1 cellular context compared by ENCODE assay signal in genomic region chr18:12766986-12767433, GRCh38.
A peak's percentile ranks its signal among the peaks of the same experiment; 100 is the strongest.
TF ChIP-seq lines count a peak whose summit lies in the region.

No MANE protein-coding gene starts in this region.

TF ChIP-seq in HepG2, 621 proteins besides CTCF, POLR2A, EP300 and RAD21 (continued from another document and continues in another):
- peak; percentile 67; the same call in 1 of the 2 replicates for TF ChIP-seq ZFP91 (CRISPR knock-in tag; IDR thresholded peaks at IDR 0.05; ENCODE audit: borderline replicate concordance)
- peak; percentile 94 for TF ChIP-seq ZNF605 (CRISPR knock-in tag; IDR thresholded peaks at IDR 0.05)
- no peak for TF ChIP-seq TRIM24 (CRISPR knock-in tag; IDR thresholded peaks at IDR 0.05)
- peak; percentile 62; the same call in 1 of the 2 replicates for TF ChIP-seq RXRB (CRISPR knock-in tag; IDR thresholded peaks at IDR 0.05; ENCODE audit: borderline replicate concordance)
- TF ChIP-seq SKIL (CRISPR knock-in tag; IDR thresholded peaks at IDR 0.05; ENCODE audit: borderline replicate concordance): no peak
- TF ChIP-seq HDAC2 (CRISPR knock-in tag; IDR thresholded peaks at IDR 0.05): peak; percentile 51
- TF ChIP-seq ZNF704 (CRISPR knock-in tag; IDR thresholded peaks at IDR 0.05; ENCODE audit: borderline replicate concordance): 0 out of 2 replicates have a peak, but pooled peaks have one; percentile 41
- TF ChIP-seq HNF4A (CRISPR knock-in tag; IDR thresholded peaks at IDR 0.05): peak; percentile 59; the same call in 1 of the 2 replicates
- TF ChIP-seq ZNF292 (CRISPR knock-in tag; IDR thresholded peaks at IDR 0.05; ENCODE audit: borderline replicate concordance, low read depth): peak; percentile 55; the same call in 1 of the 2 replicates
- peak; percentile 76 for TF ChIP-seq ERF (CRISPR knock-in tag; IDR thresholded peaks at IDR 0.05)
- no peak for TF ChIP-seq MBNL3 (CRISPR knock-in tag; conservative IDR thresholded peaks at IDR 0.05)
- TF ChIP-seq ZNF142 (CRISPR knock-in tag; IDR thresholded peaks at IDR 0.05): 0 out of 2 replicates have a peak, but pooled peaks have one; percentile 51
- no peak for TF ChIP-seq ZFP1 (CRISPR knock-in tag; IDR thresholded peaks at IDR 0.05)
- TF ChIP-seq SYNCRIP (IDR thresholded peaks at IDR 0.05; ENCODE audit: insufficient read depth, low read depth, low read length): no peak
- TF ChIP-seq ZNF615 (CRISPR knock-in tag; IDR thresholded peaks at IDR 0.05; ENCODE audit: borderline replicate concordance): no peak
- no peak for TF ChIP-seq ZBTB3 (CRISPR knock-in tag; IDR thresholded peaks at IDR 0.05; ENCODE audit: borderline replicate concordance, low read depth)
- no peak for TF ChIP-seq SOX6 (IDR thresholded peaks at IDR 0.05)
- TF ChIP-seq SOX6 (CRISPR knock-in tag; IDR thresholded peaks at IDR 0.05): peak; percentile 62; the same call in 1 of the 2 replicates
- TF ChIP-seq ZBTB4 (CRISPR knock-in tag; IDR thresholded peaks at IDR 0.05; ENCODE audit: borderline replicate concordance): peak; percentile 26; the same call in 1 of the 2 replicates
- peak; percentile 66; the same call in 1 of the 2 replicates for TF ChIP-seq KDM2A (CRISPR knock-in tag; IDR thresholded peaks at IDR 0.05; ENCODE audit: borderline replicate concordance, low read depth)
- no peak for TF ChIP-seq ZBTB34 (CRISPR knock-in tag; IDR thresholded peaks at IDR 0.05)
- TF ChIP-seq ZNF547 (CRISPR knock-in tag; IDR thresholded peaks at IDR 0.05): 0 out of 2 replicates have a peak, but pooled peaks have one; percentile 48
- 0 out of 2 replicates have a peak, but pooled peaks have one; percentile 24 for TF ChIP-seq ZBTB43 (CRISPR knock-in tag; conservative IDR thresholded peaks at IDR 0.05)
- TF ChIP-seq ZNF562 (CRISPR knock-in tag; IDR thresholded peaks at IDR 0.05; ENCODE audit: borderline replicate concordance): no peak
- no peak for TF ChIP-seq RFX1 (IDR thresholded peaks at IDR 0.05)
- peak; percentile 67 for TF ChIP-seq SAP130 (CRISPR knock-in tag; IDR thresholded peaks at IDR 0.05; ENCODE audit: low read depth)
- no peak for TF ChIP-seq MIER2 (CRISPR knock-in tag; IDR thresholded peaks at IDR 0.05)
- TF ChIP-seq ZFP90 (CRISPR knock-in tag; IDR thresholded peaks at IDR 0.05; ENCODE audit: borderline replicate concordance): peak; percentile 77; the same call in 1 of the 2 replicates
- TF ChIP-seq NR2F1 (CRISPR knock-in tag; IDR thresholded peaks at IDR 0.05): peak; percentile 93 to 95
- 0 out of 2 replicates have a peak, but pooled peaks have one; percentile 48 for TF ChIP-seq SNAPC5 (CRISPR knock-in tag; IDR thresholded peaks at IDR 0.05; ENCODE audit: borderline replicate concordance)
- peak; percentile 36; the same call in 1 of the 2 replicates for TF ChIP-seq ZBTB49 (CRISPR knock-in tag; IDR thresholded peaks at IDR 0.05; ENCODE audit: borderline replicate concordance)
- TF ChIP-seq HNRNPK (IDR thresholded peaks at IDR 0.05; ENCODE audit: low read depth, low read length, poor library complexity, severe bottlenecking): no peak
- 0 out of 2 replicates have a peak, but pooled peaks have one; percentile 24 for TF ChIP-seq SP5 (CRISPR knock-in tag; IDR thresholded peaks at IDR 0.05; ENCODE audit: borderline replicate concordance, low read depth)
- no peak for TF ChIP-seq ZNF34 (CRISPR knock-in tag; IDR thresholded peaks at IDR 0.05; ENCODE audit: borderline replicate concordance)
- TF ChIP-seq EED (CRISPR knock-in tag; IDR thresholded peaks at IDR 0.05): 0 out of 2 replicates have a peak, but pooled peaks have one; percentile 29
- TF ChIP-seq ZSCAN12 (CRISPR knock-in tag; IDR thresholded peaks at IDR 0.05): no peak
- TF ChIP-seq NKX3-1 (CRISPR knock-in tag; IDR thresholded peaks at IDR 0.05): 0 out of 2 replicates have a peak, but pooled peaks have one; percentile 32
